ENCODE assay signal across 8 cellular contexts in the genomic region with DNA sequence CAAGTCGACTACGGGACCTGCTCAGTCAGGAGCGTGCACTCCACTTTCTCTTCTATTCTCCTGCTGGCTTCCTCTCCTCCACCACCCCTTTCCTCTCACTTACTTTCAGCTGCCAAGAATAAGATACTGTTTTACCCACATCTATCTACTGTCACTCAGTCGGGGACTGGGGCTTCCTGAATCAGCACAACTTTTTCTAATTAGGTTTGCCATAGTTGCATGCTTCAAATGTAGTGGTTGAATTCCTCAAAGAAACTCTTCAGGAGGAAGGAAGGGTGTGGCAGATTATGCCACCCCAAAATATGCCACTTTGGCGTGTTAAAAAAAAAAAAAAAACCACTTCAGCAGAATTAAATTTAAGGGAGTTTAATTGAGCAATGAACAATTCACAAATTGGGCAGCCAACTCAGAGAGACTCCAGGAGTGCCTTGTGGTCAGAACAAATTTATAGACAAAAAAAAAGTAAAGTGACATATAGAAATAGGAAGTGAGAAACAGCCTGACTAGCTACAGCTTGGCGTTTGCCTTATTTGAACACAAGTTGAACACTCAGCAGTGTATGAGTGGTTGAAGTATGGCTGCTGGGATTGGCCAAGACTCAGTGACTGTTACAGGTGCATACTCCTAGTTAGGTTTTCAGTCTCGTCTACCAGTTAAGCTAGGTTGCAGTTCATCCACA. TPM values are rescaled to one million over a fixed set of nuclear protein-coding genes. Genes with fewer than 3 reads are reported as not detected.
DNase-seq lines count a peak whose midpoint lies in the region; ATAC-seq and TF ChIP-seq lines count a peak whose summit lies in the region.

No MANE protein-coding gene starts in this region.

- no peaks in the 10 kb centered on the region for H3K9me3 Mint-ChIP-seq in activated naive CD4-positive, alpha-beta T cell treated with anti-CD3 and anti-CD28 coated beads, Interleukin-2, amount 10 ng/mL, durations not matched to agents 7 days and 5 days
- H3K9me3 Mint-ChIP-seq in stimulated activated naive CD8-positive, alpha-beta T cell treated with anti-CD3 and anti-CD28 coated beads, Interleukin-15, amount 100 ng/mL, for 72 hours = no peaks in the 10 kb centered on the region

- H3K79me1 ChIP-seq in neuronal stem cell (ENCODE audit: low read depth, low read length) = no peaks in the 10 kb centered on the region

- H3K9me3 ChIP-seq in neuronal stem cell (replicated peaks in 1 of 2; ENCODE audit: control insufficient read depth in 2 of 2, insufficient read depth in 1 of 2, low read depth in 1 of 2, low read length in 2 of 2) = no peaks in the 10 kb centered on the region
- H3K9me3 ChIP-seq in uterus = no peaks in the 10 kb centered on the region

- peaks cover 23% of the 10 kb centered on the region for H3K27me3 Mint-ChIP-seq in activated naive CD4-positive, alpha-beta T cell treated with anti-CD3 and anti-CD28 coated beads, Interleukin-2, amount 10 ng/mL, durations not matched to agents 7 days and 5 days
- no peaks in the 10 kb centered on the region for H3K27me3 Mint-ChIP-seq in stimulated activated naive CD8-positive, alpha-beta T cell treated with anti-CD3 and anti-CD28 coated beads, Interleukin-15, amount 100 ng/mL, for 72 hours

- no peak overlapping the region for H3K18ac ChIP-seq in neuronal stem cell (ENCODE audit: low read length)

- no peak overlapping the region for H2AK5ac ChIP-seq in neuronal stem cell (ENCODE audit: low read depth, low read length)

- TF ChIP-seq POLR2A in uterus (IDR thresholded peaks at IDR 0.05) = no peak

- H3K27ac ChIP-seq in neuronal stem cell (replicated peaks; ENCODE audit: low read length) = no peak overlapping the region
- H3K27ac ChIP-seq in uterus = no peak overlapping the region

- CTCF ChIA-PET in activated naive CD4-positive, alpha-beta T cell treated with anti-CD3 and anti-CD28 coated beads, Interleukin-2, amount 10 ng/mL, durations not matched to agents 7 days and 5 days (lab: Charles Lee) = interaction anchor here (0.6 to 1.1 kb wide), 4 partner anchors 18 to 497 kb away, joined by 3 read pairs; no protein-coding TSS in a partner anchor

- peak; percentile 40 for DNase-seq in activated naive CD4-positive, alpha-beta T cell treated with anti-CD3 and anti-CD28 coated beads, Interleukin-2, amount 10 ng/mL, durations not matched to agents 7 days and 5 days
- DNase-seq in activated naive CD4-positive, alpha-beta T cell treated with Interleukin-2 at 50 U/mL for 16 hours = no peak
- DNase-seq in SKM-1 treated with dmso at 0.1 percent for 144 hours (lab: John Stamatoyannopoulos, UW; ENCODE audit: unreplicated experiment) (peak; percentile 58), NCI-H128 (lab: John Stamatoyannopoulos, UW; ENCODE audit: unreplicated experiment) (no peak), neuronal stem cell (ENCODE audit: low spot score) (no peak), uterus (no peak)
- DNase-seq in stimulated activated naive CD8-positive, alpha-beta T cell treated with anti-CD3 and anti-CD28 coated beads, Interleukin-15, amount 100 ng/mL, for 72 hours = no peak

- H2BK12ac ChIP-seq in neuronal stem cell (ENCODE audit: low read length) = no peak overlapping the region

- H4K8ac ChIP-seq in neuronal stem cell (ENCODE audit: low read depth, low read length) = no peak overlapping the region

- H3K4me1 Mint-ChIP-seq in activated naive CD4-positive, alpha-beta T cell treated with anti-CD3 and anti-CD28 coated beads, Interleukin-2, amount 10 ng/mL, durations not matched to agents 7 days and 5 days = peaks cover 41% of the 10 kb centered on the region
- peaks cover 38% of the 10 kb centered on the region for H3K4me1 Mint-ChIP-seq in stimulated activated naive CD8-positive, alpha-beta T cell treated with anti-CD3 and anti-CD28 coated beads, Interleukin-15, amount 100 ng/mL, for 72 hours

- H3K36me3 ChIP-seq in neuronal stem cell (replicated peaks in 1 of 2; ENCODE audit: control insufficient read depth in 2 of 2, insufficient read depth in 2 of 2, low read length in 2 of 2) (no peaks in the 10 kb centered on the region), uterus (no peaks in the 10 kb centered on the region)

- H3K4me3 ChIP-seq in neuronal stem cell (ENCODE audit: low read length in 2 of 2) (no peak overlapping the region), uterus (no peak overlapping the region)

- no peaks in the 10 kb centered on the region for H3K36me3 Mint-ChIP-seq in activated naive CD4-positive, alpha-beta T cell treated with anti-CD3 and anti-CD28 coated beads, Interleukin-2, amount 10 ng/mL, durations not matched to agents 7 days and 5 days

- intact Hi-C loops in uterus (cut with DNase I; ENCODE audit: low total_unique reads) = no loop called here

- no peak for TF ChIP-seq CTCF in uterus (IDR thresholded peaks at IDR 0.05)

- no peak overlapping the region for H2BK15ac ChIP-seq in neuronal stem cell (ENCODE audit: low read length)

- peak overlapping the region; percentile 1 for H3K4me3 Mint-ChIP-seq in activated naive CD4-positive, alpha-beta T cell treated with anti-CD3 and anti-CD28 coated beads, Interleukin-2, amount 10 ng/mL, durations not matched to agents 7 days and 5 days
- peak overlapping the region; percentile 10 to 46 for H3K4me3 Mint-ChIP-seq in stimulated activated naive CD8-positive, alpha-beta T cell treated with anti-CD3 and anti-CD28 coated beads, Interleukin-15, amount 100 ng/mL, for 72 hours

- no peak overlapping the region for H3K4ac ChIP-seq in neuronal stem cell (ENCODE audit: low read length)

- H3K4me1 ChIP-seq in neuronal stem cell (ENCODE audit: control insufficient read depth in 2 of 2, insufficient read depth in 1 of 2, low read depth in 1 of 2, low read length in 2 of 2) (no peaks in the 10 kb centered on the region), uterus (no peaks in the 10 kb centered on the region)

- peak; percentile 76 for ATAC-seq in HG03066 (IDR thresholded peaks at IDR 0.05; ENCODE audit: low read depth, unreplicated experiment)
- peak; percentile 55 for ATAC-seq in stimulated activated naive CD8-positive, alpha-beta T cell treated with anti-CD3 and anti-CD28 coated beads, Interleukin-15, amount 100 ng/mL, for 72 hours

- no peak overlapping the region for H2BK120ac ChIP-seq in neuronal stem cell (ENCODE audit: low read depth, low read length)

- no peak overlapping the region for H3K9ac ChIP-seq in neuronal stem cell (ENCODE audit: low read depth, low read length, poor library complexity)

- no peak overlapping the region for H3K23ac ChIP-seq in neuronal stem cell (ENCODE audit: low read depth, low read length, poor library complexity)

- no peak overlapping the region for H2BK5ac ChIP-seq in neuronal stem cell (ENCODE audit: low read length)

- WGBS in neuronal stem cell (ENCODE audit: extremely low coverage in 2 of 2, insufficient read length in 2 of 2, insufficient replicate concordance in 1 of 2), 2 donors = no CpG with 5 or more reads among the region's 7 CpGs

- H2AFZ ChIP-seq in neuronal stem cell (ENCODE audit: low read length) = no peak overlapping the region

- H3K27me3 ChIP-seq in neuronal stem cell (ENCODE audit: control insufficient read depth in 3 of 3, insufficient read depth in 3 of 3, low read depth in 1 of 3, low read length in 3 of 3) (peaks cover 0 to 15% (median 0%) of the 10 kb centered on the region in 3 experiments), uterus (no peaks in the 10 kb centered on the region)

- peak overlapping the region; percentile 20 for H3K27ac Mint-ChIP-seq in activated naive CD4-positive, alpha-beta T cell treated with anti-CD3 and anti-CD28 coated beads, Interleukin-2, amount 10 ng/mL, durations not matched to agents 7 days and 5 days
- no peak overlapping the region for H3K27ac Mint-ChIP-seq in stimulated activated naive CD8-positive, alpha-beta T cell treated with anti-CD3 and anti-CD28 coated beads, Interleukin-15, amount 100 ng/mL, for 72 hours

- no peak overlapping the region for H3K4me2 ChIP-seq in neuronal stem cell (ENCODE audit: insufficient read depth, low read length, poor library complexity, severe bottlenecking)

- H3K14ac ChIP-seq in neuronal stem cell (ENCODE audit: low read length) = no peak overlapping the region

- H4K91ac ChIP-seq in neuronal stem cell (ENCODE audit: low read depth, low read length, poor library complexity) = no peak overlapping the region

RNA-seq across cellular contexts. Expression of a gene that starts 32.5 kb away (rescaled TPM):
- 1.1 TPM for polyA plus RNA-seq in neuronal stem cell (2013, experiment 1 of 2)
- polyA plus RNA-seq in neuronal stem cell (2013, experiment 2 of 2) = 1.0 TPM
- 10 to 100 TPM; 12.5 to 19.2 (median 14.3) TPM for total RNA-seq in uterus

Comparison
In these comparisons a context has a peak if more than half of its experiments do, and no peak if none do; other contexts are left out.
1. DNase-seq: peak in activated naive CD4-positive, alpha-beta T cell treated with anti-CD3 and anti-CD28 coated beads, Interleukin-2, amount 10 ng/mL, durations not matched to agents 7 days and 5 days (single experiment) and SKM-1 treated with dmso at 0.1 percent for 144 hours (single experiment); none in activated naive CD4-positive, alpha-beta T cell treated with Interleukin-2 at 50 U/mL for 16 hours (single experiment), stimulated activated naive CD8-positive, alpha-beta T cell treated with anti-CD3 and anti-CD28 coated beads, Interleukin-15, amount 100 ng/mL, for 72 hours (0 of 2), NCI-H128 (single experiment), neuronal stem cell (single experiment) and uterus (0 of 2).